Comparison of ENCODE assay signal across 16 cellular contexts in genomic region chr1:97603776-97604175, GRCh38.
DNase-seq lines count a peak whose midpoint lies in the region; ATAC-seq, FAIRE-seq and TF ChIP-seq lines count a peak whose summit lies in the region.
"Had no signal": no experiment of that assay in that cellular context is flagged by ENCODE, and none has a peak within 500 bp of the region (broad histone marks: within the 10 kb centered on the region; RNA-seq: fewer than 3 reads in every experiment).

No MANE protein-coding gene starts in this region.

- TF ChIP-seq CTCF in AG09309 (IDR thresholded peaks at IDR 0.05; ENCODE audit: control insufficient read depth, insufficient read depth, low read depth, low read length, missing control alignments) = no peak

- H3K9ac ChIP-seq in adipocyte (ENCODE audit: low read length) = no peak overlapping the region
- H3K9ac ChIP-seq: BLaER1 had no signal

- no peaks in the 10 kb centered on the region for H3K27me3 ChIP-seq in adipocyte (replicated peaks; ENCODE audit: control insufficient read depth, insufficient read depth, low read length)
- H3K27me3 ChIP-seq: BLaER1, gastroesophageal sphincter had no signal

- ATAC-seq in HG02885 (IDR thresholded peaks at IDR 0.05; ENCODE audit: poor library complexity, unreplicated experiment) (peak; percentile 81), HG03280 (IDR thresholded peaks at IDR 0.05; ENCODE audit: unreplicated experiment) (no peak)
- ATAC-seq: gastroesophageal sphincter, left cardiac atrium had no signal

- peak; percentile 4 for DNase-seq in AG09309 (ENCODE audit: low read depth)
- DNase-seq in adipocyte (ENCODE audit: low read depth) = peak; percentile 55
- DNase-seq in iris pigment epithelial cell (ENCODE audit: low read depth) = peak; percentile 65
- DNase-seq in NCI-H1930 (lab: John Stamatoyannopoulos, UW) = no peak
- no peak for DNase-seq in stimulated activated CD4-positive, alpha-beta T cell treated with anti-CD3 and anti-CD28 coated beads, Interleukin-4, amount 100 ng/mL, for 1 hour
- DNase-seq in GM19239 (ENCODE audit: insufficient read length, low spot score) = no peak
- DNase-seq: activated CD4-positive, alpha-beta memory T cell treated with anti-CD3 and anti-CD28 coated beads, Interleukin-2, amount 10 ng/mL, durations not matched to agents 7 days and 5 days; activated naive CD4-positive, alpha-beta T cell treated with Interleukin-2 at 50 U/mL for 16 hours; left cardiac atrium; MM.1S; occipital lobe; stimulated activated naive CD4-positive, alpha-beta T cell had no signal

- FAIRE-seq in GM19239 (lab: Jason Lieb, UNC) = no peak

- H3K4me1 ChIP-seq in adipocyte (ENCODE audit: control insufficient read depth, insufficient read depth, low read length) = no peaks in the 10 kb centered on the region
- H3K4me1 ChIP-seq: BLaER1, gastroesophageal sphincter had no signal

- no peaks in the 10 kb centered on the region for H3K36me3 ChIP-seq in adipocyte (ENCODE audit: control insufficient read depth, insufficient read depth, low read length, severe bottlenecking)
- H3K36me3 ChIP-seq: BLaER1, gastroesophageal sphincter had no signal

- no peaks in the 10 kb centered on the region for H3K9me3 ChIP-seq in adipocyte (ENCODE audit: control insufficient read depth, low read length)
- H3K9me3 ChIP-seq: BLaER1, gastroesophageal sphincter had no signal

- H3K4me3 ChIP-seq in AG09309 (ENCODE audit: control insufficient read depth, low read depth, low read length) (no peak overlapping the region), adipocyte (ENCODE audit: low read length) (peak overlapping the region; percentile 47)
- H3K4me3 ChIP-seq: BLaER1, gastroesophageal sphincter had no signal

Comparison
In these comparisons a context has a peak if more than half of its experiments do, and no peak if none do; other contexts are left out.
1. DNase-seq: peak in AG09309 (single experiment), adipocyte (single experiment) and iris pigment epithelial cell (single experiment); none in NCI-H1930 (0 of 2), stimulated activated CD4-positive, alpha-beta T cell treated with anti-CD3 and anti-CD28 coated beads, Interleukin-4, amount 100 ng/mL, for 1 hour (single experiment) and GM19239 (single experiment).